ENCODE assay signal across 18 cellular contexts in the genomic region with DNA sequence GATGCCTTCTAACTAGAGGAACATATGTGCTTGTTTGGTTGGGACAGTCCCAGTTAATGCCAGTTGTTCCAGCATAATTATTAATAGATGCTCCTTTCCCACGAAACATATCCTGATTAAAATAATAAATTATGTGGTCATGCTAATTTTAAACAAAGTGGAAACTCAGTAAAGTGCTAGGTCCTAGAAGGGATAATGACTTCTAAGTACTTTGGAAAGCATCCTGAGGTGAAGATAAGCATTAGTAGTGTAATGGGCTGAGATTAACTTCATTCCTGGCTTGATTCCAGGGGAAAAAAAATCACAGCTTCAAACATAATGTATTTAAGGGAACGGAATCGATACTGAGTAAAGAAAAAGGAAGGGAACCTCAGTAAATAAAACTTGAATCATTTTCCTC.
"Had no signal": no experiment of that assay in that cellular context is flagged by ENCODE, and none has a peak within 500 bp of the region (broad histone marks: within the 10 kb centered on the region; RNA-seq: fewer than 3 reads in every experiment).

No MANE protein-coding gene starts in this region.

- H3K27ac Mint-ChIP-seq: natural killer cell had no signal

- H3K27ac ChIP-seq: dorsolateral prefrontal cortex, right atrium auricular region had no signal

- H3K9me3 ChIP-seq: right atrium auricular region had no signal

- ATAC-seq: left colon, left ventricle myocardium superior, natural killer cell had no signal

- H3K27me3 ChIP-seq: right atrium auricular region had no signal

- H3K36me3 Mint-ChIP-seq: natural killer cell had no signal

- DNase-seq: cortex of kidney; dorsolateral prefrontal cortex; effector CD8-positive, alpha-beta T cell; foreskin melanocyte; head of caudate nucleus; hippocampal formation; left colon; left ventricle myocardium superior; mesenchymal stem cell; natural killer cell; posterior cingulate gyrus; stimulated activated CD4-positive, alpha-beta T cell treated with anti-CD3 and anti-CD28 coated beads, Interleukin-2, amount 100 ng/mL, for 48 hours; stimulated activated naive CD4-positive, alpha-beta T cell treated with Interleukin-2 at 50 U/mL for 16 hours; trophoblast cell had no signal

- H3K4me1 Mint-ChIP-seq: natural killer cell, neural crest cell had no signal

- H3K36me3 ChIP-seq: right atrium auricular region had no signal

- H3K4me3 Mint-ChIP-seq: natural killer cell, neural crest cell had no signal

- H3K4me3 ChIP-seq: dorsolateral prefrontal cortex, lung, right atrium auricular region, smooth muscle cell had no signal
